11 cellular contexts compared by ENCODE assay signal in genomic region chr11:9273430-9274336, GRCh38. TPM values are rescaled to one million over a fixed set of nuclear protein-coding genes. Genes with fewer than 3 reads are reported as not detected.
DNase-seq lines count a peak whose midpoint lies in the region; ATAC-seq, FAIRE-seq and TF ChIP-seq lines count a peak whose summit lies in the region.
"Had no signal": no experiment of that assay in that cellular context is flagged by ENCODE, and none has a peak within 500 bp of the region (broad histone marks: within the 10 kb centered on the region; RNA-seq: fewer than 3 reads in every experiment).

No MANE protein-coding gene starts in this region.

- TF ChIP-seq CTCF in lower lobe of right lung (IDR thresholded peaks at IDR 0.05) (no peak), BE2C (IDR thresholded peaks at IDR 0.05; ENCODE audit: low read depth, low read length) (no peak)

- H3K36me3 Mint-ChIP-seq in T-helper 17 cell (ENCODE audit: low read depth) = no peaks in the 10 kb centered on the region

- peaks cover 2% of the 10 kb centered on the region for H3K36me3 ChIP-seq in lower lobe of right lung
- H3K36me3 ChIP-seq in BE2C = no peaks in the 10 kb centered on the region

- H3K27me3 Mint-ChIP-seq in T-helper 17 cell = no peaks in the 10 kb centered on the region

- intact Hi-C loops in lower lobe of right lung (cut with DNase I) = no loop called here

- H3K4me3 ChIP-seq in lower lobe of right lung (no peak overlapping the region), BE2C (ENCODE audit: low read depth, low read length) (no peak overlapping the region)

- DNase-seq in AG20443 (ENCODE audit: low spot score) (peak; percentile 34), GM12891 (ENCODE audit: insufficient read length, low spot score) (no peak), T-helper 17 cell (no peak), lower lobe of right lung (no peak), T-helper 2 cell (no peak), BE2C (no peak)
- DNase-seq: activated naive CD4-positive, alpha-beta T cell treated with Interleukin-2 at 50 U/mL for 16 hours; effector CD4-positive, alpha-beta T cell; NCI-H1105 treated with DMSO at 0.1 percent for 48 hours had no signal

- H3K27ac Mint-ChIP-seq in T-helper 17 cell = no peak overlapping the region

- H3K9me3 ChIP-seq in T-helper 17 cell (ENCODE audit: control insufficient read depth, low read length, poor library complexity, severe bottlenecking) (no peaks in the 10 kb centered on the region), lower lobe of right lung (no peaks in the 10 kb centered on the region), BE2C (no peaks in the 10 kb centered on the region)

- H3K27ac ChIP-seq in lower lobe of right lung = peak overlapping the region; percentile 31

- peaks cover 9% of the 10 kb centered on the region for H3K4me1 Mint-ChIP-seq in T-helper 17 cell

- H3K4me1 ChIP-seq in lower lobe of right lung (peaks cover 8% of the 10 kb centered on the region), BE2C (no peaks in the 10 kb centered on the region)

- H3K4me3 Mint-ChIP-seq in T-helper 17 cell = no peak overlapping the region

- FAIRE-seq in GM12891 (lab: Jason Lieb, UNC) = peak; percentile 40

- no peaks in the 10 kb centered on the region for H3K27me3 ChIP-seq in lower lobe of right lung (ENCODE audit: low read depth)
- no peaks in the 10 kb centered on the region for H3K27me3 ChIP-seq in BE2C

- ATAC-seq in T-helper 17 cell (peak; percentile 39), lower lobe of right lung (peak; percentile 65 to 78), GM19397 (IDR thresholded peaks at IDR 0.05; ENCODE audit: unreplicated experiment) (no peak), GM19455 (IDR thresholded peaks at IDR 0.05; ENCODE audit: unreplicated experiment) (no peak)

- TF ChIP-seq POLR2A in GM12891 (IDR thresholded peaks at IDR 0.05; ENCODE audit: low read depth, low read length) = no peak

TF ChIP-seq in GM12891, 5 proteins besides CTCF, POLR2A, EP300 and RAD21:
- TF ChIP-seq PAX5 (IDR thresholded peaks at IDR 0.05; ENCODE audit: insufficient read depth, low read length, severe bottlenecking) (no peak), SPI1 (IDR thresholded peaks at IDR 0.05; ENCODE audit: low read depth, low read length) (peak; percentile 34; the same call in 1 of the 2 replicates)

RNA-seq across cellular contexts. Expression of gene DENND5A, which starts 8.5 kb away (rescaled TPM):
- polyA plus RNA-seq in GM12891 (2012; ENCODE audit: low read depth, missing spikeins) = 59.1 TPM
- 10 to 100 TPM; 66.3 to 96.5 TPM for total RNA-seq in T-helper 17 cell
- total RNA-seq in lower lobe of right lung = 97.5 TPM
- polyA plus RNA-seq in BE2C (2012; ENCODE audit: insufficient read depth, insufficient read length, low read depth) = 15.0 TPM

RNA-seq across cellular contexts. Expression of gene TMEM41B, which starts 40.7 kb away (rescaled TPM):
- 8.0 TPM for polyA plus RNA-seq in GM12891 (2012; ENCODE audit: low read depth, missing spikeins)
- total RNA-seq in T-helper 17 cell (10 to 100 TPM; 22.7 to 32.6 TPM), lower lobe of right lung (58.1 TPM)
- polyA plus RNA-seq in BE2C (2012; ENCODE audit: insufficient read depth, insufficient read length, low read depth) = 10.9 TPM

Comparison
In these comparisons a context has a peak if more than half of its experiments do, and no peak if none do; other contexts are left out.
1. ATAC-seq: peak in T-helper 17 cell (single experiment) and lower lobe of right lung (2 of 2); none in GM19397 (single experiment) and GM19455 (single experiment).